ENCODE assay signal across 8 cellular contexts in genomic region chrX:154019633-154020499, GRCh38. TPM values are rescaled to one million over a fixed set of nuclear protein-coding genes. Genes with fewer than 3 reads are reported as not detected.
A peak's percentile ranks its signal among the peaks of the same experiment; 100 is the strongest.
DNase-seq lines count a peak whose midpoint lies in the region; ATAC-seq and TF ChIP-seq lines count a peak whose summit lies in the region.

IRAK1 (minus strand) TSS chrX:154019902; CDS start chrX:154019812, 90 bp downstream.

- peak within 1 kb of the TSS; percentile 91 for H3K27ac Mint-ChIP-seq in CD8-positive, alpha-beta T cell
- peak within 1 kb of the TSS; percentile 89 for H3K27ac Mint-ChIP-seq in activated naive CD8-positive, alpha-beta T cell treated with anti-CD3 and anti-CD28 coated beads, Interleukin-2, amount 50 U/mL, for 24 hours

- in situ Hi-C loops in SK-MEL-5 (cut with HindIII; ENCODE audit: low pct_unique_long_range_greater_than_20kb, low sequenced_read_pairs): no loop called here

- no peaks in the 10 kb centered on the region for H3K9me3 ChIP-seq in CD8-positive, alpha-beta T cell (ENCODE audit: low read length)
- no peaks in the 10 kb centered on the region for H3K9me3 ChIP-seq in ovary

- peaks cover 23% of the 10 kb centered on the region for H3K4me1 ChIP-seq in CD8-positive, alpha-beta T cell (ENCODE audit: insufficient read depth, low read length)
- no peaks in the 10 kb centered on the region for H3K4me1 ChIP-seq in ovary (ENCODE audit: insufficient read depth)

- TF ChIP-seq EP300 in ovary (IDR thresholded peaks at IDR 0.05): no peak

- no peaks in the 10 kb centered on the region for H3K36me3 ChIP-seq in CD8-positive, alpha-beta T cell (ENCODE audit: insufficient read depth, low read length)
- no peaks in the 10 kb centered on the region for H3K36me3 ChIP-seq in ovary

- WGBS in ovary, 3 donors: 26 to 37% (median 36%) methylated on average over 63 to 96 of the region's 96 CpGs

- TF ChIP-seq POLR2A in ovary (IDR thresholded peaks at IDR 0.05): no peak

- peak within 1 kb of the TSS; percentile 83 for H3K4me3 Mint-ChIP-seq in CD8-positive, alpha-beta T cell
- peak within 1 kb of the TSS; percentile 89 for H3K4me3 Mint-ChIP-seq in activated naive CD8-positive, alpha-beta T cell treated with anti-CD3 and anti-CD28 coated beads, Interleukin-2, amount 50 U/mL, for 24 hours

- peak; percentile 68 for ATAC-seq in CD8-positive, alpha-beta T cell
- ATAC-seq in GM19351 (IDR thresholded peaks at IDR 0.05; ENCODE audit: unreplicated experiment) (peak; percentile 59), HG03521 (IDR thresholded peaks at IDR 0.05; ENCODE audit: unreplicated experiment) (peak; percentile 78), HG03378 (IDR thresholded peaks at IDR 0.05; ENCODE audit: unreplicated experiment) (no peak)
- ATAC-seq in activated naive CD8-positive, alpha-beta T cell treated with anti-CD3 and anti-CD28 coated beads, Interleukin-2, amount 50 U/mL, for 24 hours: peak; percentile 74

- H3K4me1 Mint-ChIP-seq in CD8-positive, alpha-beta T cell (ENCODE audit: low read depth): peaks cover 24% of the 10 kb centered on the region
- peaks cover 22% of the 10 kb centered on the region for H3K4me1 Mint-ChIP-seq in activated naive CD8-positive, alpha-beta T cell treated with anti-CD3 and anti-CD28 coated beads, Interleukin-2, amount 50 U/mL, for 24 hours

- H3K27ac ChIP-seq in CD8-positive, alpha-beta T cell (ENCODE audit: low read depth, low read length): peak within 1 kb of the TSS; percentile 56
- H3K27ac ChIP-seq in ovary: peak within 1 kb of the TSS; percentile 66 to 80

- no peaks in the 10 kb centered on the region for H3K9me3 Mint-ChIP-seq in CD8-positive, alpha-beta T cell
- H3K9me3 Mint-ChIP-seq in activated naive CD8-positive, alpha-beta T cell treated with anti-CD3 and anti-CD28 coated beads, Interleukin-2, amount 50 U/mL, for 24 hours: no peaks in the 10 kb centered on the region

- CTCF ChIA-PET in CD8-positive, alpha-beta T cell (lab: Charles Lee): interaction anchor here (1.8 kb wide), 1 partner anchor 51 kb away, joined by 5 read pairs; no protein-coding TSS in a partner anchor

- no peak for TF ChIP-seq CTCF in CD8-positive, alpha-beta T cell (IDR thresholded peaks at IDR 0.05)
- no peak for TF ChIP-seq CTCF in ovary (IDR thresholded peaks at IDR 0.05)

- no peaks in the 10 kb centered on the region for H3K27me3 ChIP-seq in CD8-positive, alpha-beta T cell (ENCODE audit: insufficient read depth, low read length)
- H3K27me3 ChIP-seq in ovary: no peaks in the 10 kb centered on the region

- intact Hi-C loops in CD8-positive, alpha-beta T cell (cut with DNase I, micrococcal nuclease): loop anchor here in 1 of 2 experiments (1.0 kb wide), 1 partner anchor 48 kb away; the partner anchor contains the start of gene TMEM187
- intact Hi-C loops in head of caudate nucleus (cut with DNase I) (loop anchor here (10.0 kb wide), 1 partner anchor 75 kb away; the partner anchor contains the start of gene MECP2), ovary (cut with DNase I) (loop anchor here in 2 of 4 donors (5.0 kb wide), 2 partner anchors 32 to 72 kb away; no protein-coding TSS in a partner anchor)

- no peaks in the 10 kb centered on the region for H3K27me3 Mint-ChIP-seq in CD8-positive, alpha-beta T cell (ENCODE audit: low read depth)
- H3K27me3 Mint-ChIP-seq in activated naive CD8-positive, alpha-beta T cell treated with anti-CD3 and anti-CD28 coated beads, Interleukin-2, amount 50 U/mL, for 24 hours: no peaks in the 10 kb centered on the region

- POLR2A ChIA-PET in CD8-positive, alpha-beta T cell (lab: Charles Lee): interaction anchor here (0.8 to 1.4 kb wide), 4 partner anchors 34 to 91 kb away, joined by 3 to 8 read pairs (median 4); partner anchors contain the start of gene HCFC1

- H3K4me3 ChIP-seq in CD8-positive, alpha-beta T cell (ENCODE audit: low read depth, low read length): peak within 1 kb of the TSS; percentile 54
- H3K4me3 ChIP-seq in ovary: peak within 1 kb of the TSS; percentile 48

- peaks cover 19% of the 10 kb centered on the region for H3K36me3 Mint-ChIP-seq in CD8-positive, alpha-beta T cell
- H3K36me3 Mint-ChIP-seq in activated naive CD8-positive, alpha-beta T cell treated with anti-CD3 and anti-CD28 coated beads, Interleukin-2, amount 50 U/mL, for 24 hours (ENCODE audit: low read depth): peaks cover 10% of the 10 kb centered on the region

- peak in 6 of 7 experiments; percentile 29 to 70 (median 45) for DNase-seq in CD8-positive, alpha-beta T cell
- DNase-seq in SK-MEL-5 (ENCODE audit: low read depth, low spot score) (peak; percentile 50), head of caudate nucleus (peak in 38 of 42 donors; percentile 24 to 78 (median 58)), ovary (peak; percentile 57 to 78 (median 65))
- DNase-seq in activated naive CD8-positive, alpha-beta T cell treated with anti-CD3 and anti-CD28 coated beads, Interleukin-2, amount 50 U/mL, for 24 hours: peak; percentile 65

RNA-seq across cellular contexts. Expression of gene IRAK1, which starts in this region (rescaled TPM):
- 10 to 100 TPM; 84.8 to 92.5 TPM for total RNA-seq in CD8-positive, alpha-beta T cell
- 45.1 and 52.6 TPM in 2 replicates for total RNA-seq in SK-MEL-5 (2014; rRNA removed; shearing (Covaris generic))
- polyA plus RNA-seq in SK-MEL-5 (2015; cell fraction: cytosol; rRNA removed): 130 and 159 TPM in 2 replicates
- 88.5 and 148 TPM in 2 replicates for polyA plus RNA-seq in SK-MEL-5 (2015; cell fraction: nucleus; rRNA removed)
- total RNA-seq in ovary: 10 to 100 TPM; 17.0 to 97.4 (median 52.6) TPM
- polyA plus RNA-seq in ovary: 10 to 100 TPM; 10.5 to 25.8 TPM
